1 cellular context compared by ENCODE assay signal in the genomic region with DNA sequence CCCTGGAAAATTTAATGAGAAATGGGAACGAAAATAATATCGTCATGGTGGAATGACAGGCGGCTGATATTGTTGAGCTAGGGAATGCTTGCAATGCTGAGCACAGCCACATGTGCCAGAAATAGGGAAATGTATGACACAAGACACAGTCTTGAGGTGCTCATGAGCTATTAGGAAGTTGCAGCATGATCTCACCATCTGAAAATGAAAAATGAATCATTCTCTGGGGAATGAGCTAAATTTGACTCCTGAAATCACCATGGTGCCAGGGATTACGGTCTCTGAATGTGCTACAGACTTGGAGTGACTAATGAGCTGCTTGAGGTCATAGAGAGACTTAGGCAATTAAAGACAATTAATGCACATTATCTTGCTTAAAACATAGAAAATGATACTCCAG.
TF ChIP-seq lines count a peak whose summit lies in the region.

No MANE protein-coding gene starts in this region.

TF ChIP-seq in WTC11, 78 proteins besides CTCF, POLR2A, EP300 and RAD21 (continued from another document):
- TF ChIP-seq CREM (CRISPR knock-in tag; IDR thresholded peaks at IDR 0.05): no peak
- TF ChIP-seq, protein P1, sequence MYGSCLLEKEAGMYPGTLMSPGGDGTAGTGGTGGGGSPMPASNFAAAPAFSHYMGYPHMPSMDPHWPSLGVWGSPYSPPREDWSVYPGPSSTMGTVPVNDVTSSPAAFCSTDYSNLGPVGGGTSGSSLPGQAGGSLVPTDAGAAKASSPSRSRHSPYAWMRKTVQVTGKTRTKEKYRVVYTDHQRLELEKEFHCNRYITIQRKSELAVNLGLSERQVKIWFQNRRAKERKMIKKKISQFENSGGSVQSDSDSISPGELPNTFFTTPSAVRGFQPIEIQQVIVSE (CRISPR knock-in tag; IDR thresholded peaks at IDR 0.05; ENCODE audit: borderline replicate concordance): no peak
- TF ChIP-seq ELF4 (CRISPR knock-in tag; IDR thresholded peaks at IDR 0.05; ENCODE audit: low read depth): no peak
- no peak for TF ChIP-seq ZNF512 (CRISPR knock-in tag; IDR thresholded peaks at IDR 0.05; ENCODE audit: borderline replicate concordance)
- TF ChIP-seq TCF7 (CRISPR knock-in tag; IDR thresholded peaks at IDR 0.05; ENCODE audit: low read depth): no peak
TF ChIP-seq in WTC11: peak in this region for 0.
